8 cellular contexts compared by ENCODE assay signal in the genomic region with DNA sequence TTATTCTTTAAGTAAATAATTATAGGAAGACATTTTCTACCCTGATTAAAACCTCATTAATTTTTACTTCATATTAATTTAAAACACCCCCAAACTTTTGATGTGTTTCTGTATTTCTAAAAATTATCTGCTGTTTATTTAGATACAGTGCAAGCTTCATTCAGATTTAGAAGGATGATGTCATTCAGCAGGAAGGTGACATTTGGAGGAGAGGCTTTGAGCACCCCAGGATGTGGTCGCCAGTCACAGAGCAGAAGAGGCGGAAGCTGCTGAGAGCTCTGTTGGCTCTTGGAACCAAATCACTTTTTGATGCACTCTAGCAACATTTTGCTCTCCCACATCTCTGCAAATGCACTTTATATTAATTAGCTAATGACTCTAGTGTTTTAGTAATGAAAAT.
DNase-seq lines count a peak whose midpoint lies in the region; ATAC-seq and TF ChIP-seq lines count a peak whose summit lies in the region.

No MANE protein-coding gene starts in this region.

- peak; percentile 94 for ATAC-seq in GM18907 (IDR thresholded peaks at IDR 0.05; ENCODE audit: unreplicated experiment)
- no peak for ATAC-seq in left colon

- H3K27me3 ChIP-seq in MG63: no peaks in the 10 kb centered on the region
- H3K27me3 ChIP-seq in vagina: no peaks in the 10 kb centered on the region

- DNase-seq in AG10803 (ENCODE audit: low read depth): peak; percentile 9
- DNase-seq in MG63: peak; percentile 27
- peak; percentile 18 for DNase-seq in activated naive CD4-positive, alpha-beta T cell treated with Interleukin-2 at 50 U/mL for 16 hours
- DNase-seq in stimulated activated CD8-positive, alpha-beta memory T cell treated with anti-CD3 and anti-CD28 coated beads, Interleukin-2, amount 100 ng/mL, for 1 hour (ENCODE audit: low read depth in 2 of 2): peak; percentile 7 to 24
- no peak for DNase-seq in SKM-1 (lab: John Stamatoyannopoulos, UW; ENCODE audit: unreplicated experiment)
- DNase-seq in vagina (ENCODE audit: extremely low spot score in 2 of 2): no peak
- no peak for DNase-seq in left colon

- intact Hi-C loops in vagina (cut with DNase I) (no loop called here), left colon (cut with DNase I, micrococcal nuclease) (no loop called here)

- no peaks in the 10 kb centered on the region for H3K36me3 ChIP-seq in MG63
- H3K36me3 ChIP-seq in vagina: no peaks in the 10 kb centered on the region

- H3K27ac ChIP-seq in vagina: no peak overlapping the region

- TF ChIP-seq CTCF in AG10803 (conservative IDR thresholded peaks at IDR 0.05; ENCODE audit: low read length): no peak
- TF ChIP-seq CTCF in vagina (IDR thresholded peaks at IDR 0.05): no peak

- H3K9me3 ChIP-seq in MG63 (no peaks in the 10 kb centered on the region), vagina (no peaks in the 10 kb centered on the region)

- peaks cover 15% of the 10 kb centered on the region for H3K4me1 ChIP-seq in vagina

- H3K4me3 ChIP-seq in AG10803 (ENCODE audit: low read length) (no peak overlapping the region), MG63 (no peak overlapping the region), vagina (no peak overlapping the region)

- no peak for TF ChIP-seq POLR2A in vagina (IDR thresholded peaks at IDR 0.05)

Comparison
In these comparisons a context has a peak if more than half of its experiments do, and no peak if none do; other contexts are left out.
1. DNase-seq: peak in AG10803 (single experiment), MG63 (single experiment), activated naive CD4-positive, alpha-beta T cell treated with Interleukin-2 at 50 U/mL for 16 hours (single experiment) and stimulated activated CD8-positive, alpha-beta memory T cell treated with anti-CD3 and anti-CD28 coated beads, Interleukin-2, amount 100 ng/mL, for 1 hour (2 of 2); none in SKM-1 (single experiment), vagina (0 of 2) and left colon (0 of 2).